Comparison of ENCODE assay signal across 16 cellular contexts in genomic region chrX:109714340-109714958, GRCh38. TPM values are rescaled to one million over a fixed set of nuclear protein-coding genes. Genes with fewer than 3 reads are reported as not detected.
A peak's percentile ranks its signal among the peaks of the same experiment; 100 is the strongest.
DNase-seq lines count a peak whose midpoint lies in the region; ATAC-seq, FAIRE-seq and TF ChIP-seq lines count a peak whose summit lies in the region.
"Had no signal": no experiment of that assay in that cellular context is flagged by ENCODE, and none has a peak within 500 bp of the region (broad histone marks: within the 10 kb centered on the region; RNA-seq: fewer than 3 reads in every experiment).

No MANE protein-coding gene starts in this region.

- H3K36me3 Mint-ChIP-seq in Calu3 (ENCODE audit: insufficient read depth, unreplicated experiment): no peaks in the 10 kb centered on the region

- WGBS in HepG2 (ENCODE audit: low lambda C conversion rate): 32% methylated on average over 1 of the region's 1 CpG
- 16% methylated on average over 1 of the region's 1 CpG for WGBS in right lobe of liver (ENCODE audit: insufficient coverage, low coverage, low lambda C conversion rate, missing lambda C conversion rate)

- H3K4me1 ChIP-seq in HepG2 (ENCODE audit: insufficient read depth, low read length) (peaks cover 91% of the 10 kb centered on the region), right lobe of liver (no peaks in the 10 kb centered on the region), colonic mucosa (no peaks in the 10 kb centered on the region), OCI-LY7 (ENCODE audit: insufficient read depth, low read length, poor library complexity, severe bottlenecking) (peaks cover 13% of the 10 kb centered on the region), upper lobe of right lung (peaks cover 4% of the 10 kb centered on the region)
- H3K4me1 ChIP-seq: body of pancreas had no signal

- no peaks in the 10 kb centered on the region for H3K9me2 ChIP-seq in OCI-LY7 (ENCODE audit: insufficient read depth, low read length)

- ATAC-seq in HepG2 (peak; percentile 18; the same call in 1 of the 3 replicates), right lobe of liver (no peak), upper lobe of right lung (no peak)
- ATAC-seq: activated CD8-positive, alpha-beta memory T cell treated with anti-CD3 and anti-CD28 coated beads, Interleukin-2, amount 10 ng/mL, durations not matched to agents 7 days and 5 days; body of pancreas had no signal

- no peak for TF ChIP-seq RAD21 in HepG2 (CRISPR knock-in tag; IDR thresholded peaks at IDR 0.05)

- TF ChIP-seq EP300 in HepG2 (IDR thresholded peaks at IDR 0.05; ENCODE audit: low read depth in 2 of 2, low read length in 2 of 2): no peak
- no peak for TF ChIP-seq EP300 in HepG2 (CRISPR knock-in tag; IDR thresholded peaks at IDR 0.05; ENCODE audit: borderline replicate concordance)

- in situ Hi-C loops in HepG2 (cut with HindIII; ENCODE audit: extremely low pct_ligation_motif_present, low pct_unique_long_range_greater_than_20kb): no loop called here

- H3K9me3 Mint-ChIP-seq in Calu3 (ENCODE audit: low read depth, unreplicated experiment): no peaks in the 10 kb centered on the region

- no peak overlapping the region for H2AFZ ChIP-seq in HepG2 (ENCODE audit: low read length)
- no peak overlapping the region for H2AFZ ChIP-seq in OCI-LY7 (ENCODE audit: low read length)

- H3K79me2 ChIP-seq in HepG2 (ENCODE audit: insufficient read depth, low read length) (peaks cover 96% of the 10 kb centered on the region), OCI-LY7 (ENCODE audit: insufficient read depth, low read depth, low read length) (peaks cover 36% of the 10 kb centered on the region; the same call in 1 of the 2 replicates)

- H3K27me3 ChIP-seq in HepG2 (ENCODE audit: control insufficient read depth in 1 of 2, insufficient read depth in 2 of 2, low read length in 2 of 2): no peaks in the 10 kb centered on the region
- peaks cover 0 to 10% of the 10 kb centered on the region in 2 donors for H3K27me3 ChIP-seq in right lobe of liver
- H3K27me3 ChIP-seq in colonic mucosa: no peaks in the 10 kb centered on the region
- H3K27me3 ChIP-seq in upper lobe of right lung: no peaks in the 10 kb centered on the region
- H3K27me3 ChIP-seq: body of pancreas, esophagus squamous epithelium had no signal

- TF ChIP-seq CTCF in HepG2 (CRISPR knock-in tag; IDR thresholded peaks at IDR 0.05) (no peak), right lobe of liver (IDR thresholded peaks at IDR 0.05) (no peak), colonic mucosa (IDR thresholded peaks at IDR 0.05) (no peak), Calu3 (IDR thresholded peaks at IDR 0.05; ENCODE audit: unreplicated experiment) (no peak), OCI-LY7 (conservative IDR thresholded peaks at IDR 0.05; ENCODE audit: low read length) (no peak), upper lobe of right lung (IDR thresholded peaks at IDR 0.05) (no peak)

- no peak for FAIRE-seq in HepG2 (lab: Jason Lieb, UNC)
- FAIRE-seq: HTR-8/SVneo had no signal

- TF ChIP-seq POLR2A in HepG2 (IDR thresholded peaks at IDR 0.05; ENCODE audit: insufficient read depth in 1 of 2, low read depth in 2 of 2, low read length in 2 of 2) (no peak), right lobe of liver (IDR thresholded peaks at IDR 0.05) (no peak)

- no peaks in the 10 kb centered on the region for H3K27me3 Mint-ChIP-seq in Calu3 (ENCODE audit: unreplicated experiment)
- H3K27me3 Mint-ChIP-seq: activated CD8-positive, alpha-beta memory T cell treated with anti-CD3 and anti-CD28 coated beads, Interleukin-2, amount 10 ng/mL, durations not matched to agents 7 days and 5 days had no signal

- BruUV-seq in HepG2 (replicated peaks; lab: Mats Ljungman, UMichigan) (no TSS peak), Calu3 (replicated peaks; lab: Mats Ljungman, UMichigan) (no TSS peak), OCI-LY7 (replicated peaks; lab: Mats Ljungman, UMichigan) (no TSS peak)

- peaks cover 97% of the 10 kb centered on the region for H4K20me1 ChIP-seq in HepG2 (ENCODE audit: insufficient read depth, low read length)
- peaks cover 4% of the 10 kb centered on the region for H4K20me1 ChIP-seq in OCI-LY7 (ENCODE audit: insufficient read depth, low read length)

- H3K4me1 Mint-ChIP-seq in Calu3 (ENCODE audit: low read depth, unreplicated experiment): peaks cover 8% of the 10 kb centered on the region

- no peak overlapping the region for H3K4me3 ChIP-seq in HepG2 (replicated peaks in 1 of 3; ENCODE audit: insufficient read depth in 1 of 3, low read depth in 2 of 3, low read length in 3 of 3)
- H3K4me3 ChIP-seq in right lobe of liver: no peak overlapping the region
- H3K4me3 ChIP-seq in colonic mucosa: no peak overlapping the region
- no peak overlapping the region for H3K4me3 ChIP-seq in OCI-LY7 (ENCODE audit: low read depth, low read length, poor library complexity, severe bottlenecking)
- H3K4me3 ChIP-seq in upper lobe of right lung: no peak overlapping the region
- H3K4me3 ChIP-seq: body of pancreas, esophagus squamous epithelium had no signal

- DNase-seq in HepG2 (ENCODE audit: low spot score) (no peak), right lobe of liver (no peak), SW 1271 (lab: John Stamatoyannopoulos, UW) (peak; percentile 2 to 38), fibroblast of peridontal ligament (ENCODE audit: extremely low read depth) (peak; percentile 78), colonic mucosa (no peak), Calu3 (no peak), OCI-LY7 (ENCODE audit: low spot score) (no peak), upper lobe of right lung (no peak)
- DNase-seq: activated CD8-positive, alpha-beta memory T cell treated with anti-CD3 and anti-CD28 coated beads, Interleukin-2, amount 10 ng/mL, durations not matched to agents 7 days and 5 days; body of pancreas; esophagus squamous epithelium; NCI-H1930; nucleus accumbens; stimulated activated CD4-positive, alpha-beta T cell treated with anti-CD3 and anti-CD28 coated beads, Interleukin-4, amount 100 ng/mL, for 24 hours had no signal

- no peak overlapping the region for H3K4me3 Mint-ChIP-seq in Calu3 (ENCODE audit: low read depth, unreplicated experiment)
- H3K4me3 Mint-ChIP-seq: activated CD8-positive, alpha-beta memory T cell treated with anti-CD3 and anti-CD28 coated beads, Interleukin-2, amount 10 ng/mL, durations not matched to agents 7 days and 5 days had no signal

- peak overlapping the region; percentile 23; the same call in 1 of the 2 replicates for H3K4me2 ChIP-seq in HepG2 (ENCODE audit: low read depth, low read length)
- H3K4me2 ChIP-seq in OCI-LY7 (ENCODE audit: low read length): no peak overlapping the region

- no peak overlapping the region for H3K27ac Mint-ChIP-seq in Calu3 (ENCODE audit: unreplicated experiment)
- H3K27ac Mint-ChIP-seq: activated CD8-positive, alpha-beta memory T cell treated with anti-CD3 and anti-CD28 coated beads, Interleukin-2, amount 10 ng/mL, durations not matched to agents 7 days and 5 days had no signal

- H3K9me3 ChIP-seq in HepG2 (ENCODE audit: low read length) (no peaks in the 10 kb centered on the region), right lobe of liver (no peaks in the 10 kb centered on the region), colonic mucosa (no peaks in the 10 kb centered on the region), OCI-LY7 (ENCODE audit: low read length) (no peaks in the 10 kb centered on the region), upper lobe of right lung (no peaks in the 10 kb centered on the region)
- H3K9me3 ChIP-seq: BLaER1 treated with 17β-estradiol and CSF1 and Interleukin-3, amounts not matched to agents 10 nM and 100 nM; body of pancreas; esophagus squamous epithelium had no signal

- H3K27ac ChIP-seq in HepG2 (ENCODE audit: extremely low read length, insufficient read depth, low read length): no peak overlapping the region
- no peak overlapping the region for H3K27ac ChIP-seq in right lobe of liver
- no peak overlapping the region for H3K27ac ChIP-seq in colonic mucosa
- no peak overlapping the region for H3K27ac ChIP-seq in OCI-LY7 (ENCODE audit: low read depth, low read length, poor library complexity, severe bottlenecking)
- H3K27ac ChIP-seq in upper lobe of right lung: no peak overlapping the region
- H3K27ac ChIP-seq: body of pancreas, esophagus squamous epithelium had no signal

- CTCF ChIA-PET in HepG2 (lab: Yijun Ruan, JAX; ENCODE audit: low intra/inter-chr PET ratio, low total read pairs): interaction anchor here (2.6 kb wide), 1 partner anchor 143 kb away, joined by 9 read pairs; no protein-coding TSS in a partner anchor
- CTCF ChIA-PET in Calu3 (lab: Charles Lee): interaction anchor here (0.9 to 2.9 kb wide), 3 partner anchors 143 to 177 kb away, joined by 3 to 41 read pairs (median 5); no protein-coding TSS in a partner anchor
- CTCF ChIA-PET in OCI-LY7 (lab: Charles Lee; ENCODE audit: unreplicated experiment): interaction anchor here (0.5 kb wide), 1 partner anchor 1954 kb away, joined by 3 read pairs; no protein-coding TSS in a partner anchor

- H3K9ac ChIP-seq in HepG2 (ENCODE audit: insufficient read depth, low read depth, low read length) (no peak overlapping the region), colonic mucosa (ENCODE audit: low read depth in 2 of 2, low read length in 2 of 2) (no peak overlapping the region)

- intact Hi-C loops in HepG2 (cut with micrococcal nuclease; ENCODE audit: unreplicated experiment): no loop called here
- intact Hi-C loops in right lobe of liver (cut with DNase I): loop anchor here (5.0 to 10.0 kb wide), 2 partner anchors 170 to 173 kb away; no protein-coding TSS in a partner anchor
- intact Hi-C loops in colonic mucosa (cut with DNase I): loop anchor here (10.0 kb wide), 2 partner anchors 140 to 170 kb away; no protein-coding TSS in a partner anchor
- intact Hi-C loops in Calu3 (cut with micrococcal nuclease; ENCODE audit: unreplicated experiment): no loop called here
- intact Hi-C loops in OCI-LY7 (cut with micrococcal nuclease; ENCODE audit: unreplicated experiment): loop anchor here (10.0 kb wide), 1 partner anchor 170 kb away; no protein-coding TSS in a partner anchor
- intact Hi-C loops in upper lobe of right lung (cut with DNase I): loop anchor here (10.0 kb wide), 1 partner anchor 140 kb away; no protein-coding TSS in a partner anchor

- POLR2A ChIA-PET in HepG2 (lab: Yijun Ruan, JAX): no interaction called here
- POLR2A ChIA-PET in OCI-LY7 (lab: Charles Lee): interaction anchor here (0.6 kb wide), 1 partner anchor 30 kb away, joined by 3 read pairs; no protein-coding TSS in a partner anchor

- peaks cover 2 to 22% of the 10 kb centered on the region in 2 experiments; a peak in 3 of 5 replicates for H3K36me3 ChIP-seq in HepG2 (replicated peaks in 1 of 2; ENCODE audit: control insufficient read depth in 1 of 2, insufficient read depth in 2 of 2, low read length in 2 of 2)
- no peaks in the 10 kb centered on the region for H3K36me3 ChIP-seq in right lobe of liver
- no peaks in the 10 kb centered on the region for H3K36me3 ChIP-seq in colonic mucosa
- H3K36me3 ChIP-seq in OCI-LY7 (ENCODE audit: insufficient read depth, low read length): no peaks in the 10 kb centered on the region; the same call in 1 of the 2 replicates
- H3K36me3 ChIP-seq in upper lobe of right lung: no peaks in the 10 kb centered on the region
- H3K36me3 ChIP-seq: esophagus squamous epithelium had no signal

RNA-seq across cellular contexts. Expression of gene ACSL4, which starts 18.6 kb away (rescaled TPM):
- 316 and 521 TPM in 2 replicates for total RNA-seq in HepG2 (2016; rRNA removed; fragmentation: Illumina TruSeq; extraction: Trizol)
- total RNA-seq in HepG2 (2016; cell fraction: cytosol; rRNA removed; fragmentation: Illumina TruSeq; extraction: Trizol; ENCODE audit: low read depth): 26.7 and 28.6 TPM in 2 replicates
- total RNA-seq in HepG2 (2016; cell fraction: insoluble cytoplasmic fraction; rRNA removed; fragmentation: Illumina TruSeq; extraction: Trizol): 304 and 484 TPM in 2 replicates
- total RNA-seq in HepG2 (2016; cell fraction: membrane; rRNA removed; fragmentation: Illumina TruSeq; extraction: Trizol): 83.2 and 99.0 TPM in 2 replicates
- total RNA-seq in HepG2 (2016; cell fraction: nucleus; rRNA removed; fragmentation: Illumina TruSeq; extraction: Trizol): 195 and 201 TPM in 2 replicates
- polyA plus RNA-seq in HepG2 (2011; rRNA removed): 176 and 207 TPM in 2 replicates
- 107 and 171 TPM in 2 replicates for polyA plus RNA-seq in HepG2 (2011; cell fraction: cytosol; rRNA removed)
- polyA plus RNA-seq in HepG2 (2011; cell fraction: nucleus; rRNA removed): 84.2 and 108 TPM in 2 replicates
- 293 and 329 TPM in 2 replicates for polyA plus RNA-seq in HepG2 (2012)
- 5.7 and 7.1 TPM in 2 replicates for polyA plus RNA-seq in HepG2 (2016; cell fraction: cytosol; fragmentation: Illumina TruSeq; extraction: Trizol; ENCODE audit: low read depth)
- polyA plus RNA-seq in HepG2 (2016; cell fraction: insoluble cytoplasmic fraction; fragmentation: Illumina TruSeq; extraction: Trizol; ENCODE audit: low read depth): 281 and 310 TPM in 2 replicates
- polyA plus RNA-seq in HepG2 (2016; cell fraction: membrane; fragmentation: Illumina TruSeq; extraction: Trizol; ENCODE audit: low read depth): 26.0 and 28.9 TPM in 2 replicates
- polyA plus RNA-seq in HepG2 (2016; cell fraction: nucleus; fragmentation: Illumina TruSeq; extraction: Trizol; ENCODE audit: insufficient read depth, low read depth): 191 and 192 TPM in 2 replicates
- 51.4 and 478 TPM in 2 replicates for polyA minus RNA-seq in HepG2 (2011; rRNA and poly(A)+ RNA removed; ENCODE audit: low replicate concordance)
- 475 and 658 TPM in 2 replicates for polyA minus RNA-seq in HepG2 (2011; cell fraction: cytosol; rRNA and poly(A)+ RNA removed)
- 386 and 495 TPM in 2 replicates for polyA minus RNA-seq in HepG2 (2011; cell fraction: nucleus; rRNA and poly(A)+ RNA removed)
- total RNA-seq in right lobe of liver: 10 to 100 TPM in 2 of 6 experiments, 1 to 10 TPM in 4; 1.8 to 76.7 (median 5.3) TPM
- 10 to 100 TPM; 10.6 to 27.9 TPM for total RNA-seq in colonic mucosa
- total RNA-seq in Calu3 (2022): 64.8 and 72.4 TPM in 2 replicates
- total RNA-seq in OCI-LY7 (2014; rRNA removed; shearing (Covaris generic)): 18.0 and 18.4 TPM in 2 replicates
- 25.2 and 35.4 TPM in 2 replicates for total RNA-seq in OCI-LY7 (2022)
- 140 TPM for total RNA-seq in upper lobe of right lung

Comparison
In these comparisons a context has a peak if more than half of its experiments do, and no peak if none do; other contexts are left out.
1. intact Hi-C loops: an anchor here in right lobe of liver (5.0 to 10.0 kb wide), colonic mucosa (10.0 kb wide), OCI-LY7 (10.0 kb wide) and upper lobe of right lung (10.0 kb wide); none called in HepG2 and Calu3.
2. DNase-seq: peak in SW 1271 (2 of 2) and fibroblast of peridontal ligament (single experiment); none in HepG2 (single experiment), right lobe of liver (0 of 3), colonic mucosa (single experiment), Calu3 (single experiment), OCI-LY7 (single experiment) and upper lobe of right lung (single experiment).